1 cellular context compared by ENCODE assay signal in genomic region chr2:215609089-215610032, GRCh38.
TF ChIP-seq lines count a peak whose summit lies in the region.

No MANE protein-coding gene starts in this region.

TF ChIP-seq in HepG2, 621 proteins besides CTCF, POLR2A, EP300 and RAD21 (continued from another document and continues in another):
- TF ChIP-seq PREB (CRISPR knock-in tag; IDR thresholded peaks at IDR 0.05): no peak
- TF ChIP-seq ELF4 (CRISPR knock-in tag; IDR thresholded peaks at IDR 0.05; ENCODE audit: borderline replicate concordance): no peak
- no peak for TF ChIP-seq ZNF343 (CRISPR knock-in tag; IDR thresholded peaks at IDR 0.05)
- TF ChIP-seq, protein P1, sequence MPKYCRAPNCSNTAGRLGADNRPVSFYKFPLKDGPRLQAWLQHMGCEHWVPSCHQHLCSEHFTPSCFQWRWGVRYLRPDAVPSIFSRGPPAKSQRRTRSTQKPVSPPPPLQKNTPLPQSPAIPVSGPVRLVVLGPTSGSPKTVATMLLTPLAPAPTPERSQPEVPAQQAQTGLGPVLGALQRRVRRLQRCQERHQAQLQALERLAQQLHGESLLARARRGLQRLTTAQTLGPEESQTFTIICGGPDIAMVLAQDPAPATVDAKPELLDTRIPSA (CRISPR knock-in tag; IDR thresholded peaks at IDR 0.05; ENCODE audit: borderline replicate concordance): no peak
- TF ChIP-seq CEBPB (IDR thresholded peaks at IDR 0.05; ENCODE audit: borderline replicate concordance, low read depth, low read length): peak; percentile 53
- no peak for TF ChIP-seq TBX3 (IDR thresholded peaks at IDR 0.05; ENCODE audit: borderline replicate concordance)
- TF ChIP-seq CSRNP1 (CRISPR knock-in tag; IDR thresholded peaks at IDR 0.05): 0 out of 2 replicates have a peak, but pooled peaks have one; percentile 23
- TF ChIP-seq ZNF225 (CRISPR knock-in tag; IDR thresholded peaks at IDR 0.05): no peak
- no peak for TF ChIP-seq ZNF180 (CRISPR knock-in tag; IDR thresholded peaks at IDR 0.05; ENCODE audit: borderline replicate concordance, low read depth)
- TF ChIP-seq ATF4 (CRISPR knock-in tag; IDR thresholded peaks at IDR 0.05): no peak
- TF ChIP-seq CEBPG (CRISPR knock-in tag; IDR thresholded peaks at IDR 0.05): peak; percentile 65
- no peak for TF ChIP-seq TBX2 (CRISPR knock-in tag; IDR thresholded peaks at IDR 0.05; ENCODE audit: borderline replicate concordance)
- TF ChIP-seq ZFP36 (IDR thresholded peaks at IDR 0.05; ENCODE audit: borderline replicate concordance, low read depth, low read length, partially characterized antibody): no peak
- no peak for TF ChIP-seq ERF (CRISPR knock-in tag; IDR thresholded peaks at IDR 0.05)
- TF ChIP-seq KMT2A (CRISPR knock-in tag; IDR thresholded peaks at IDR 0.05): no peak
- peak; percentile 74 for TF ChIP-seq HNF4A (CRISPR knock-in tag; IDR thresholded peaks at IDR 0.05)
- no peak for TF ChIP-seq ZNF761 (CRISPR knock-in tag; conservative IDR thresholded peaks at IDR 0.05)
- no peak for TF ChIP-seq ZNF563 (CRISPR knock-in tag; IDR thresholded peaks at IDR 0.05)
- peak; percentile 37; the same call in 1 of the 2 replicates for TF ChIP-seq GATAD2A (CRISPR knock-in tag; IDR thresholded peaks at IDR 0.05)
- no peak for TF ChIP-seq KAT2B (IDR thresholded peaks at IDR 0.05; ENCODE audit: borderline replicate concordance, low read depth, low read length)
- TF ChIP-seq, protein P2, sequence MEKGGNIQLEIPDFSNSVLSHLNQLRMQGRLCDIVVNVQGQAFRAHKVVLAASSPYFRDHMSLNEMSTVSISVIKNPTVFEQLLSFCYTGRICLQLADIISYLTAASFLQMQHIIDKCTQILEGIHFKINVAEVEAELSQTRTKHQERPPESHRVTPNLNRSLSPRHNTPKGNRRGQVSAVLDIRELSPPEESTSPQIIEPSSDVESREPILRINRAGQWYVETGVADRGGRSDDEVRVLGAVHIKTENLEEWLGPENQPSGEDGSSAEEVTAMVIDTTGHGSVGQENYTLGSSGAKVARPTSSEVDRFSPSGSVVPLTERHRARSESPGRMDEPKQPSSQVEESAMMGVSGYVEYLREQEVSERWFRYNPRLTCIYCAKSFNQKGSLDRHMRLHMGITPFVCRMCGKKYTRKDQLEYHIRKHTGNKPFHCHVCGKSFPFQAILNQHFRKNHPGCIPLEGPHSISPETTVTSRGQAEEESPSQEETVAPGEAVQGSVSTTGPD (CRISPR knock-in tag; IDR thresholded peaks at IDR 0.05): no peak
- no peak for TF ChIP-seq TAF15 (IDR thresholded peaks at IDR 0.05; ENCODE audit: low read depth, low read length, poor library complexity, severe bottlenecking)
- no peak for TF ChIP-seq KIAA2018 (CRISPR knock-in tag; IDR thresholded peaks at IDR 0.05; ENCODE audit: borderline replicate concordance)
- TF ChIP-seq ZNF276 (CRISPR knock-in tag; IDR thresholded peaks at IDR 0.05; ENCODE audit: low read depth): no peak
- TF ChIP-seq, protein P3, sequence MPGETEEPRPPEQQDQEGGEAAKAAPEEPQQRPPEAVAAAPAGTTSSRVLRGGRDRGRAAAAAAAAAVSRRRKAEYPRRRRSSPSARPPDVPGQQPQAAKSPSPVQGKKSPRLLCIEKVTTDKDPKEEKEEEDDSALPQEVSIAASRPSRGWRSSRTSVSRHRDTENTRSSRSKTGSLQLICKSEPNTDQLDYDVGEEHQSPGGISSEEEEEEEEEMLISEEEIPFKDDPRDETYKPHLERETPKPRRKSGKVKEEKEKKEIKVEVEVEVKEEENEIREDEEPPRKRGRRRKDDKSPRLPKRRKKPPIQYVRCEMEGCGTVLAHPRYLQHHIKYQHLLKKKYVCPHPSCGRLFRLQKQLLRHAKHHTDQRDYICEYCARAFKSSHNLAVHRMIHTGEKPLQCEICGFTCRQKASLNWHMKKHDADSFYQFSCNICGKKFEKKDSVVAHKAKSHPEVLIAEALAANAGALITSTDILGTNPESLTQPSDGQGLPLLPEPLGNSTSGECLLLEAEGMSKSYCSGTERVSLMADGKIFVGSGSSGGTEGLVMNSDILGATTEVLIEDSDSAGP (CRISPR knock-in tag; IDR thresholded peaks at IDR 0.05; ENCODE audit: borderline replicate concordance): no peak
- TF ChIP-seq DMAP1 (CRISPR knock-in tag; IDR thresholded peaks at IDR 0.05): no peak
- TF ChIP-seq EED (CRISPR knock-in tag; IDR thresholded peaks at IDR 0.05): no peak
- TF ChIP-seq RFX3 (CRISPR knock-in tag; IDR thresholded peaks at IDR 0.05): no peak
- TF ChIP-seq MAX (IDR thresholded peaks at IDR 0.05): peak; percentile 34; the same call in 1 of the 2 replicates
- TF ChIP-seq RERE (CRISPR knock-in tag; IDR thresholded peaks at IDR 0.05; ENCODE audit: low read depth): no peak
- no peak for TF ChIP-seq MIXL1 (CRISPR knock-in tag; IDR thresholded peaks at IDR 0.05)
- TF ChIP-seq RCOR2 (CRISPR knock-in tag; IDR thresholded peaks at IDR 0.05): 0 out of 2 replicates have a peak, but pooled peaks have one; percentile 44
- no peak for TF ChIP-seq GABPA (IDR thresholded peaks at IDR 0.05; ENCODE audit: low read depth, low read length)
- TF ChIP-seq GABPA (CRISPR knock-in tag; IDR thresholded peaks at IDR 0.05; ENCODE audit: low read depth): no peak
- 0 out of 2 replicates have a peak, but pooled peaks have one; percentile 27 for TF ChIP-seq GFI1 (CRISPR knock-in tag; IDR thresholded peaks at IDR 0.05; ENCODE audit: borderline replicate concordance)
